11 cellular contexts compared by ENCODE assay signal in genomic region chr19:42601811-42602443, GRCh38. TPM values are rescaled to one million over a fixed set of nuclear protein-coding genes. Genes with fewer than 3 reads are reported as not detected.
A peak's percentile ranks its signal among the peaks of the same experiment; 100 is the strongest.
DNase-seq lines count a peak whose midpoint lies in the region; ATAC-seq and TF ChIP-seq lines count a peak whose summit lies in the region.
"Had no signal": no experiment of that assay in that cellular context is flagged by ENCODE, and none has a peak within 500 bp of the region (broad histone marks: within the 10 kb centered on the region; RNA-seq: fewer than 3 reads in every experiment).

No MANE protein-coding gene starts in this region.

- DNase-seq in stimulated activated CD4-positive, alpha-beta T cell treated with anti-CD3 and anti-CD28 coated beads, Interleukin-2, amount 100 ng/mL, for 24 hours = peak; percentile 24 to 30
- DNase-seq in stimulated activated CD4-positive, alpha-beta T cell treated with anti-CD3 and anti-CD28 coated beads, Interleukin-4, amount 100 ng/mL, for 24 hours = no peak
- peak; percentile 63 for DNase-seq in epithelial cell of esophagus (ENCODE audit: low read depth)
- peak; percentile 9 for DNase-seq in stromal cell of bone marrow (ENCODE audit: low read depth)
- no peak for DNase-seq in amniotic stem cell (lab: John Stamatoyannopoulos, UW)
- DNase-seq: CD4-positive, alpha-beta memory T cell; NCI-H2029 treated with DMSO at 0.1 percent for 48 hours had no signal

- H3K4me3 ChIP-seq in epithelial cell of esophagus (ENCODE audit: low read length) = no peak overlapping the region

- no peak for TF ChIP-seq CTCF in epithelial cell of esophagus (IDR thresholded peaks at IDR 0.05; ENCODE audit: insufficient read depth, low read depth, low read length, missing control alignments)

- ATAC-seq in HG03342 (IDR thresholded peaks at IDR 0.05; ENCODE audit: unreplicated experiment) (no peak), HG03159 (IDR thresholded peaks at IDR 0.05; ENCODE audit: unreplicated experiment) (no peak)

TF ChIP-seq in PFSK-1, 5 proteins besides CTCF, POLR2A, EP300 and RAD21:
- TF ChIP-seq POLR2AphosphoS5 (IDR thresholded peaks at IDR 0.05; ENCODE audit: low read depth, low read length) (no peak), REST (IDR thresholded peaks at IDR 0.05; ENCODE audit: insufficient read depth in 1 of 2, low read depth in 2 of 2, low read length in 2 of 2) (peak; percentile 93 to 96)

RNA-seq across cellular contexts. Expression of gene CEACAM8, which starts 7.2 kb away (rescaled TPM):
- polyA plus RNA-seq in PFSK-1 (2012; ENCODE audit: insufficient read length, low read depth) = not detected
- polyA plus RNA-seq: CD4-positive, alpha-beta memory T cell; H1 had no signal

Comparison
In these comparisons a context has a peak if more than half of its experiments do, and no peak if none do; other contexts are left out.
1. DNase-seq: peak in stimulated activated CD4-positive, alpha-beta T cell treated with anti-CD3 and anti-CD28 coated beads, Interleukin-2, amount 100 ng/mL, for 24 hours (2 of 2), epithelial cell of esophagus (single experiment) and stromal cell of bone marrow (single experiment); none in stimulated activated CD4-positive, alpha-beta T cell treated with anti-CD3 and anti-CD28 coated beads, Interleukin-4, amount 100 ng/mL, for 24 hours (single experiment) and amniotic stem cell (single experiment).